8 cellular contexts compared by ENCODE assay signal in the genomic region with DNA sequence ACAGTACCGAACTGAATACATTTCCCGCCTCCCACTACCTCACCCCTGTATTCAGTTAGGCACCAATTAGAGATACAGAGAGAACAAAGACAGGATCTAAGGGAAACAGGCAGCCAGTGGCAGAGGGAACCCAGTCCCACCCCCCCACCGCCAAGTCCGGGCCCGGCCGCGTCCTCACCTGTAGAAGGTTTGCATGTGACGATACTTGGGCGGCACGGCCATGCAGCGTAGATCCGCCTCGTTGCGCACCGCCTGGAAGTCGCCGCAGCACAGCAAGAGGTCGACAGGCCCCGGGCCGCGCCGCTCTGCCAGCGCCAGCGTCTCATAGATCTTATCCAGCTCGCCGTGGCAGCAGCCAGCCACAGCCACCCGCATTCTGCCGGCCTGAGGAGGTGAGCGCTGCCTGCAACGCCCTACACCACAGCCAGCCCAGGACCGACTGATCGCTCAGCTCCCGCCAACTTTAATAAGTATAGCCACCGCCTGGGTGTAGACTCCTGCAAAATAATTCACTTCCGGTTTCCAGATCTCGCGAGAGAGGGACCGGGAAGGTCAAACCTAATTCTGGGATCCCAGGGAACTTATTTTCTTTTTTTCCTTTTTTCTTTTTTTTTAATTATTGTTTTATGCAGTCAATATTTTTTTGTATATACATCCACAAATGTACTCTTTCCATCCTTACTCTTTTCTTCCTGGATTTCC. TPM values are rescaled to one million over a fixed set of nuclear protein-coding genes. Genes with fewer than 3 reads are reported as not detected.
DNase-seq lines count a peak whose midpoint lies in the region; ATAC-seq and TF ChIP-seq lines count a peak whose summit lies in the region.

A gene with protein sequence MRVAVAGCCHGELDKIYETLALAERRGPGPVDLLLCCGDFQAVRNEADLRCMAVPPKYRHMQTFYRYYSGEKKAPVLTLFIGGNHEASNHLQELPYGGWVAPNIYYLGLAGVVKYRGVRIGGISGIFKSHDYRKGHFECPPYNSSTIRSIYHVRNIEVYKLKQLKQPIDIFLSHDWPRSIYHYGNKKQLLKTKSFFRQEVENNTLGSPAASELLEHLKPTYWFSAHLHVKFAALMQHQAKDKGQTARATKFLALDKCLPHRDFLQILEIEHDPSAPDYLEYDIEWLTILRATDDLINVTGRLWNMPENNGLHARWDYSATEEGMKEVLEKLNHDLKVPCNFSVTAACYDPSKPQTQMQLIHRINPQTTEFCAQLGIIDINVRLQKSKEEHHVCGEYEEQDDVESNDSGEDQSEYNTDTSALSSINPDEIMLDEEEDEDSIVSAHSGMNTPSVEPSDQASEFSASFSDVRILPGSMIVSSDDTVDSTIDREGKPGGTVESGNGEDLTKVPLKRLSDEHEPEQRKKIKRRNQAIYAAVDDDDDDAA (minus strand): TSS at position 501 of the 702 bp plus-strand sequence. CDS start 126 bp downstream, at position 375.

- peak within 1 kb of the TSS; percentile 100 for H2AFZ ChIP-seq in OCI-LY7 (ENCODE audit: low read length)

- no peak for TF ChIP-seq CTCF in OCI-LY7 (conservative IDR thresholded peaks at IDR 0.05; ENCODE audit: low read length)

- BruUV-seq in OCI-LY7 (replicated peaks; lab: Mats Ljungman, UMichigan), result TSS peak; percentile 96

- H3K9me3 ChIP-seq in OCI-LY7 (ENCODE audit: low read length), result no peaks in the 10 kb centered on the region

- peak; percentile 82 for DNase-seq in DMS 273 treated with DMSO at 0.1 percent for 48 hours (lab: John Stamatoyannopoulos, UW)
- peak; percentile 73 for DNase-seq in HuH-7 (ENCODE audit: low spot score)
- DNase-seq in OCI-LY7 (ENCODE audit: low spot score), result peak; percentile 92
- DNase-seq in activated T-cell treated with anti-CD3 and anti-CD28 coated beads for 1 hour (ENCODE audit: low read depth), result peak; percentile 55
- peak; percentile 66 for DNase-seq in epidermal melanocyte (ENCODE audit: insufficient read length, low spot score)
- peak; percentile 77 for DNase-seq in midbrain (lab: John Stamatoyannopoulos, UW)
- peak; percentile 50 to 51 for DNase-seq in stimulated activated CD8-positive, alpha-beta memory T cell treated with anti-CD3 and anti-CD28 coated beads, Interleukin-2, amount 100 ng/mL, for 48 hours (ENCODE audit: low read depth in 2 of 2)

- H3K4me3 ChIP-seq in OCI-LY7 (ENCODE audit: low read depth, low read length, poor library complexity, severe bottlenecking), result peak within 1 kb of the TSS; percentile 85

- peak; percentile 93 for ATAC-seq in GM21526 (IDR thresholded peaks at IDR 0.05; ENCODE audit: low FRiP score, unreplicated experiment)

- peaks cover 6% of the 10 kb centered on the region; the same call in 1 of the 2 replicates for H4K20me1 ChIP-seq in OCI-LY7 (ENCODE audit: insufficient read depth, low read length)

- H3K9me2 ChIP-seq in OCI-LY7 (ENCODE audit: insufficient read depth, low read length), result no peaks in the 10 kb centered on the region

- H3K79me2 ChIP-seq in OCI-LY7 (ENCODE audit: insufficient read depth, low read depth, low read length), result peaks cover 41% of the 10 kb centered on the region

- POLR2A ChIA-PET in OCI-LY7 (lab: Charles Lee), result interaction anchor here (0.6 to 2.7 kb wide), 12 partner anchors 8 to 1042 kb away, joined by 3 to 13 read pairs (median 4); a partner anchor contains a TSS

- H3K36me3 ChIP-seq in OCI-LY7 (ENCODE audit: insufficient read depth, low read length), result peaks cover 38% of the 10 kb centered on the region

- peak within 1 kb of the TSS; percentile 85 for H3K27ac ChIP-seq in OCI-LY7 (ENCODE audit: low read depth, low read length, poor library complexity, severe bottlenecking)

- CTCF ChIA-PET in OCI-LY7 (lab: Charles Lee; ENCODE audit: unreplicated experiment), result no interaction called here

- H3K4me1 ChIP-seq in OCI-LY7 (ENCODE audit: insufficient read depth, low read length, poor library complexity, severe bottlenecking), result peaks cover 28% of the 10 kb centered on the region

- intact Hi-C loops in OCI-LY7 (cut with micrococcal nuclease; ENCODE audit: unreplicated experiment), result loop anchor here (5.0 to 10.0 kb wide), 2 partner anchors 418 to 1170 kb away; a partner anchor contains a TSS

- H3K4me2 ChIP-seq in OCI-LY7 (ENCODE audit: low read length), result peak within 1 kb of the TSS; percentile 93

RNA-seq across cellular contexts. Expression of the gene that starts here (rescaled TPM):
- total RNA-seq in OCI-LY7 (2014; rRNA removed; shearing (Covaris generic)), result 13.6 and 21.4 TPM in 2 replicates
- total RNA-seq in OCI-LY7 (2022), result 16.4 and 22.7 TPM in 2 replicates

Comparison
In these comparisons a context has a peak if more than half of its experiments do, and no peak if none do; other contexts are left out.
1. Peak in every context shown above with its lines: DNase-seq, ATAC-seq, H3K4me3 ChIP-seq and H3K27ac ChIP-seq.